In genomic region chr4:105709081-105709450, GRCh38 we compare ENCODE assay signal across 1 cellular context.
TF ChIP-seq lines count a peak whose summit lies in the region.

No MANE protein-coding gene starts in this region.

TF ChIP-seq in K562, 482 proteins besides CTCF, POLR2A, EP300 and RAD21 (continued from another document):
- peak in 1 of 3 experiments; percentile 0; a peak in 1 of 6 replicates for TF ChIP-seq ZBTB11 (CRISPR knock-in tag; IDR thresholded peaks at IDR 0.05)
- peak; percentile 3 for TF ChIP-seq CCNT2 (IDR thresholded peaks at IDR 0.05; ENCODE audit: borderline replicate concordance, extremely low read depth, insufficient read length, low read depth, low read length)
- no peak for TF ChIP-seq SMARCC2 (IDR thresholded peaks at IDR 0.05; ENCODE audit: low read depth)
